Comparison of ENCODE assay signal across 8 cellular contexts in genomic region chr14:74763803-74764531, GRCh38. TPM values are rescaled to one million over a fixed set of nuclear protein-coding genes. Genes with fewer than 3 reads are reported as not detected.
DNase-seq lines count a peak whose midpoint lies in the region; ATAC-seq, FAIRE-seq and TF ChIP-seq lines count a peak whose summit lies in the region.

No MANE protein-coding gene starts in this region.

- H3K27ac ChIP-seq in Panc1 (ENCODE audit: low read length), result peak overlapping the region; percentile 68

- no peak for FAIRE-seq in GM12891 (lab: Jason Lieb, UNC)

- TF ChIP-seq POLR2A in GM12891 (IDR thresholded peaks at IDR 0.05; ENCODE audit: low read depth, low read length), result no peak

- peak overlapping the region; percentile 74 to 75 for H3K4me3 ChIP-seq in Panc1 (ENCODE audit: low read depth in 2 of 2, low read length in 2 of 2)

- no peaks in the 10 kb centered on the region for H3K9me3 ChIP-seq in Panc1 (ENCODE audit: control insufficient read depth, insufficient read depth, low read depth, low read length)

- DNase-seq in GM12891 (ENCODE audit: insufficient read length, low spot score) (no peak), Panc1 (ENCODE audit: low read depth, low spot score) (no peak), MCF 10A (ENCODE audit: unreplicated experiment) (peak; percentile 43), left colon (peak; percentile 28 to 29)
- peak in 2 of 3 experiments; percentile 2 to 6 for DNase-seq in stimulated activated CD4-positive, alpha-beta T cell treated with anti-CD3 and anti-CD28 coated beads, TNF-alpha, amount 100 ng/mL, for 24 hours (ENCODE audit: low read depth in 3 of 3)
- no peak for DNase-seq in effector CD4-positive, alpha-beta T cell
- DNase-seq in effector CD8-positive, alpha-beta T cell (lab: John Stamatoyannopoulos, UW), result no peak

- POLR2A ChIA-PET in Panc1 (lab: Charles Lee), result interaction anchor here (0.6 kb wide), 1 partner anchor 23 kb away, joined by 4 read pairs; no protein-coding TSS in a partner anchor
- POLR2A ChIA-PET in MCF 10A (lab: Yijun Ruan, JAX), result interaction anchor here (0.6 to 3.4 kb wide), 30 partner anchors 10 to 978 kb away, joined by 3 to 31 read pairs (median 4); partner anchors contain the start of genes AREL1, FCF1, ISCA2 and LTBP2

- 0 out of 2 replicates have a peak, but pooled peaks have one; percentile 10 for ATAC-seq in Panc1
- ATAC-seq in left colon, result peak; percentile 9
- ATAC-seq in HG02938 (IDR thresholded peaks at IDR 0.05; ENCODE audit: unreplicated experiment), result no peak

- H3K4me1 Mint-ChIP-seq in MCF 10A (ENCODE audit: insufficient read depth, unreplicated experiment), result peaks cover 34% of the 10 kb centered on the region

- BruUV-seq in Panc1 (replicated peaks; lab: Mats Ljungman, UMichigan) (no TSS peak), MCF 10A (replicated peaks; lab: Mats Ljungman, UMichigan) (TSS peak; percentile 35)

- in situ Hi-C loops in Panc1 (cut with HindIII; ENCODE audit: low pct_unique_long_range_greater_than_20kb, low sequenced_read_pairs), result no loop called here

- no peaks in the 10 kb centered on the region for H3K27me3 ChIP-seq in Panc1 (ENCODE audit: control insufficient read depth, insufficient read depth, low read length)

- CTCF ChIA-PET in Panc1 (lab: Charles Lee) (interaction anchor here (0.5 kb wide), 1 partner anchor 439 kb away, joined by 4 read pairs; no protein-coding TSS in a partner anchor), MCF 10A (lab: Yijun Ruan, JAX) (interaction anchor here (0.6 to 2.2 kb wide), 15 partner anchors 10 to 357 kb away, joined by 3 to 6 read pairs (median 3); no protein-coding TSS in a partner anchor)

- no peak for TF ChIP-seq CTCF in Panc1 (IDR thresholded peaks at IDR 0.05)
- no peak for TF ChIP-seq CTCF in MCF 10A (IDR thresholded peaks at IDR 0.05; ENCODE audit: unreplicated experiment)

- peak overlapping the region; percentile 98 for H3K27ac Mint-ChIP-seq in MCF 10A (ENCODE audit: low read depth, unreplicated experiment)

- peaks cover 6% of the 10 kb centered on the region for H3K4me1 ChIP-seq in Panc1 (ENCODE audit: control insufficient read depth, insufficient read depth, low read length)

- no peaks in the 10 kb centered on the region for H3K27me3 Mint-ChIP-seq in MCF 10A (ENCODE audit: insufficient read depth, unreplicated experiment)

- H3K36me3 ChIP-seq in Panc1 (ENCODE audit: control insufficient read depth, insufficient read depth, low read length), result no peaks in the 10 kb centered on the region; the same call in none of the 2 replicates

- intact Hi-C loops in Panc1 (cut with micrococcal nuclease; ENCODE audit: unreplicated experiment), result no loop called here
- intact Hi-C loops in MCF 10A (cut with micrococcal nuclease), result loop anchor here (5.0 kb wide), 1 partner anchor 147 kb away; no protein-coding TSS in a partner anchor
- intact Hi-C loops in left colon (cut with DNase I, micrococcal nuclease), result no loop called here

- peaks cover 24% of the 10 kb centered on the region for H3K36me3 Mint-ChIP-seq in MCF 10A (ENCODE audit: insufficient read depth, unreplicated experiment)

- H3K9me3 Mint-ChIP-seq in MCF 10A (ENCODE audit: unreplicated experiment), result no peaks in the 10 kb centered on the region

- H3K4me3 Mint-ChIP-seq in MCF 10A (ENCODE audit: unreplicated experiment), result peak overlapping the region; percentile 98

TF ChIP-seq in GM12891, 5 proteins besides CTCF, POLR2A, EP300 and RAD21:
- TF ChIP-seq POU2F2 (IDR thresholded peaks at IDR 0.05; ENCODE audit: low read depth, low read length) (0 out of 2 replicates have a peak, but pooled peaks have one; percentile 12), POLR2AphosphoS5 (IDR thresholded peaks at IDR 0.05; ENCODE audit: low read depth, low read length) (no peak), PAX5 (IDR thresholded peaks at IDR 0.05; ENCODE audit: insufficient read depth, low read length, severe bottlenecking) (no peak), TAF1 (IDR thresholded peaks at IDR 0.05; ENCODE audit: low read depth, low read length) (no peak), SPI1 (IDR thresholded peaks at IDR 0.05; ENCODE audit: low read depth, low read length) (no peak)

RNA-seq across cellular contexts. Expression of gene YLPM1, which starts 0.9 kb away (rescaled TPM):
- 22.5 TPM for polyA plus RNA-seq in GM12891 (2012; ENCODE audit: low read depth, missing spikeins)
- total RNA-seq in Panc1 (2021; ENCODE audit: unreplicated experiment) (38.9 TPM), MCF 10A (2022) (40.5 and 43.9 TPM in 2 replicates), left colon (10 to 100 TPM; 36.9 to 42.7 TPM)
- polyA plus RNA-seq in Panc1 (2012; ENCODE audit: insufficient read length), result 20.3 TPM

RNA-seq across cellular contexts. Expression of gene FCF1, which starts 51.0 kb away (rescaled TPM):
- 21.8 TPM for polyA plus RNA-seq in GM12891 (2012; ENCODE audit: low read depth, missing spikeins)
- total RNA-seq in Panc1 (2021; ENCODE audit: unreplicated experiment), result 41.5 TPM
- 23.8 TPM for polyA plus RNA-seq in Panc1 (2012; ENCODE audit: insufficient read length)
- 61.5 and 62.3 TPM in 2 replicates for total RNA-seq in MCF 10A (2022)
- 10 to 100 TPM; 32.9 to 34.3 TPM for total RNA-seq in left colon

RNA-seq across cellular contexts. Expression of gene AREL1, which starts 51.1 kb away (rescaled TPM):
- 11.2 TPM for polyA plus RNA-seq in GM12891 (2012; ENCODE audit: low read depth, missing spikeins)
- total RNA-seq in Panc1 (2021; ENCODE audit: unreplicated experiment) (44.7 TPM), MCF 10A (2022) (27.7 and 29.8 TPM in 2 replicates), left colon (10 to 100 TPM; 49.6 to 50.5 TPM)
- 24.7 TPM for polyA plus RNA-seq in Panc1 (2012; ENCODE audit: insufficient read length)

Comparison
In these comparisons a context has a peak if more than half of its experiments do, and no peak if none do; other contexts are left out.
1. DNase-seq: peak in MCF 10A (single experiment), left colon (2 of 2) and stimulated activated CD4-positive, alpha-beta T cell treated with anti-CD3 and anti-CD28 coated beads, TNF-alpha, amount 100 ng/mL, for 24 hours (2 of 3); none in GM12891 (single experiment), Panc1 (single experiment), effector CD4-positive, alpha-beta T cell (single experiment) and effector CD8-positive, alpha-beta T cell (single experiment).